19 cellular contexts compared by ENCODE assay signal in the genomic region with DNA sequence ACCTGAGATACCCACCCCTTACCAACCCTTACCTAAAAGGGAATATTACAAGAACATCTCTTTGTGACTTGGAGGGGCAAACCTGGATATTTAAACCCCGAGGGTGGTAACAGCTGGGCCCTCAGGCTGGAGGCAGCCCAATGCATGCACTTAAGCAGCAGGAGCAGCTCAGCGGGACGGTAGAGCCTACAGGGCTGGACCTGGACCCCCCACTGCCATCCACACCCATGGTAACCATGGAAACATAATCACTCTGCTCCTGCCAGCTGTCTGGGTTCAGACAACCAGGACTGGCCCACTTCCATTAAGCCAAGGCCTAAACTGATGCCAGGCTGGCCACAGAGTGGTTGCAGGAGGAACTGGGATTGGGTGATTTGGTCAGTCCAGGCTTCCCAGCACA. TPM values are rescaled to one million over a fixed set of nuclear protein-coding genes. Genes with fewer than 3 reads are reported as not detected.
DNase-seq lines count a peak whose midpoint lies in the region; ATAC-seq, FAIRE-seq and TF ChIP-seq lines count a peak whose summit lies in the region.
"Had no signal": no experiment of that assay in that cellular context is flagged by ENCODE, and none has a peak within 500 bp of the region (broad histone marks: within the 10 kb centered on the region; RNA-seq: fewer than 3 reads in every experiment).

No MANE protein-coding gene starts in this region.

- peak; percentile 58 for DNase-seq in NCI-H748 (lab: John Stamatoyannopoulos, UW; ENCODE audit: unreplicated experiment)
- DNase-seq in NCI-H748 treated with DMSO at 0.1 percent for 48 hours (lab: John Stamatoyannopoulos, UW) = no peak
- peak; percentile 55 for DNase-seq in WERI-Rb-1
- DNase-seq in myocyte (ENCODE audit: low read depth) = peak; percentile 41
- no peak for DNase-seq in RCC 7860 (ENCODE audit: low spot score)
- DNase-seq in left lung = no peak
- DNase-seq: CD8-positive, alpha-beta T cell; GF-D8; GOT3; NCI-H1930; NCI-H510A treated with DMSO at 0.1 percent for 48 hours; NK-92 treated with Interleukin-12 subunit alpha and Interleukin-12 subunit beta, amount 100 ng/mL, for 24 hours; Peyer's patch; SHP77 had no signal

- no peaks in the 10 kb centered on the region for H3K27me3 ChIP-seq in WERI-Rb-1 (ENCODE audit: insufficient read depth, low read depth, severe bottlenecking)
- no peaks in the 10 kb centered on the region for H3K27me3 ChIP-seq in left lung
- H3K27me3 ChIP-seq: BLaER1, Peyer's patch had no signal

- H3K27ac ChIP-seq in HEK293 (ENCODE audit: extremely low read depth, low read depth, low read length) (no peak overlapping the region), WERI-Rb-1 (no peak overlapping the region), left lung (no peak overlapping the region)
- H3K27ac ChIP-seq: BLaER1, Peyer's patch, SK-N-MC had no signal

- H3K36me3 ChIP-seq in HEK293 (ENCODE audit: control insufficient read depth in 2 of 2, insufficient read depth in 1 of 2, low read length in 2 of 2) (peaks cover 17 to 55% of the 10 kb centered on the region in 2 experiments; a peak in 2 of 3 replicates), WERI-Rb-1 (peaks cover 56% of the 10 kb centered on the region), left lung (peaks cover 0 to 56% of the 10 kb centered on the region in 2 donors)

- FAIRE-seq in RCC 7860 (lab: Jason Lieb, UNC) = no peak
- FAIRE-seq: A204.1 had no signal

- POLR2A ChIA-PET in HEK293 (lab: Yijun Ruan, JAX) = no interaction called here

- ATAC-seq in left lung (no peak), GM18502 (IDR thresholded peaks at IDR 0.05; ENCODE audit: poor library complexity, unreplicated experiment) (no peak)
- ATAC-seq: CD8-positive, alpha-beta T cell had no signal

- H3K9me3 ChIP-seq in HEK293 (ENCODE audit: control insufficient read depth, insufficient read depth, low read depth, low read length) = peaks cover 2% of the 10 kb centered on the region; the same call in 1 of the 2 replicates
- H3K9me3 ChIP-seq in WERI-Rb-1 (ENCODE audit: severe bottlenecking) = peaks cover 10% of the 10 kb centered on the region
- peaks cover 0 to 15% of the 10 kb centered on the region in 2 donors for H3K9me3 ChIP-seq in left lung

- H3K4me3 ChIP-seq in HEK293 (ENCODE audit: low read depth, low read length) = no peak overlapping the region
- no peak overlapping the region for H3K4me3 ChIP-seq in WERI-Rb-1 (ENCODE audit: low read depth, low read length)
- H3K4me3 ChIP-seq in left lung = no peak overlapping the region
- H3K4me3 ChIP-seq: BLaER1, Peyer's patch, SK-N-MC had no signal

- CTCF ChIA-PET in HEK293 (lab: Yijun Ruan, JAX) = no interaction called here

- H3K4me1 ChIP-seq in HEK293 (ENCODE audit: control insufficient read depth, insufficient read depth, low read length) (no peaks in the 10 kb centered on the region), left lung (no peaks in the 10 kb centered on the region)
- H3K4me1 ChIP-seq: Peyer's patch had no signal

- TF ChIP-seq CTCF in HEK293 (tag by site-specific recombination; IDR thresholded peaks at IDR 0.05) (no peak), WERI-Rb-1 (IDR thresholded peaks at IDR 0.05; ENCODE audit: low read depth, low read length) (no peak), left lung (IDR thresholded peaks at IDR 0.05) (no peak)

- intact Hi-C loops in left lung (cut with DNase I) = no loop called here

TF ChIP-seq in HEK293, 187 proteins besides CTCF, POLR2A, EP300 and RAD21:
- no peak for TF ChIP-seq ZNF768 (tag by site-specific recombination; IDR thresholded peaks at IDR 0.05)
- peak; percentile 58 for TF ChIP-seq ZIC2 (tag by site-specific recombination; IDR thresholded peaks at IDR 0.05)
- TF ChIP-seq, protein P1, sequence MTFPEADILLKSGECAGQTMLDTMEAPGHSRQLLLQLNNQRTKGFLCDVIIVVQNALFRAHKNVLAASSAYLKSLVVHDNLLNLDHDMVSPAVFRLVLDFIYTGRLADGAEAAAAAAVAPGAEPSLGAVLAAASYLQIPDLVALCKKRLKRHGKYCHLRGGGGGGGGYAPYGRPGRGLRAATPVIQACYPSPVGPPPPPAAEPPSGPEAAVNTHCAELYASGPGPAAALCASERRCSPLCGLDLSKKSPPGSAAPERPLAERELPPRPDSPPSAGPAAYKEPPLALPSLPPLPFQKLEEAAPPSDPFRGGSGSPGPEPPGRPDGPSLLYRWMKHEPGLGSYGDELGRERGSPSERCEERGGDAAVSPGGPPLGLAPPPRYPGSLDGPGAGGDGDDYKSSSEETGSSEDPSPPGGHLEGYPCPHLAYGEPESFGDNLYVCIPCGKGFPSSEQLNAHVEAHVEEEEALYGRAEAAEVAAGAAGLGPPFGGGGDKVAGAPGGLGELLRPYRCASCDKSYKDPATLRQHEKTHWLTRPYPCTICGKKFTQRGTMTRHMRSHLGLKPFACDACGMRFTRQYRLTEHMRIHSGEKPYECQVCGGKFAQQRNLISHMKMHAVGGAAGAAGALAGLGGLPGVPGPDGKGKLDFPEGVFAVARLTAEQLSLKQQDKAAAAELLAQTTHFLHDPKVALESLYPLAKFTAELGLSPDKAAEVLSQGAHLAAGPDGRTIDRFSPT (tag by site-specific recombination; IDR thresholded peaks at IDR 0.05) = no peak
- TF ChIP-seq ZNF555 (tag by site-specific recombination; conservative IDR thresholded peaks at IDR 0.05) = no peak

RNA-seq across cellular contexts. Expression of gene ETFA, which starts 52.8 kb away (rescaled TPM):
- total RNA-seq in myocyte = 120 and 144 TPM in 2 replicates
- polyA plus RNA-seq in myocyte (2012) = 124 TPM
- total RNA-seq in left lung = 100 to 1,000 TPM; 102 to 110 TPM

Comparison
In these comparisons a context has a peak if more than half of its experiments do, and no peak if none do; other contexts are left out.
1. DNase-seq: peak in NCI-H748 (single experiment), WERI-Rb-1 (single experiment) and myocyte (single experiment); none in NCI-H748 treated with DMSO at 0.1 percent for 48 hours (single experiment), RCC 7860 (single experiment) and left lung (0 of 2).